9 cellular contexts compared by ENCODE assay signal in the genomic region with DNA sequence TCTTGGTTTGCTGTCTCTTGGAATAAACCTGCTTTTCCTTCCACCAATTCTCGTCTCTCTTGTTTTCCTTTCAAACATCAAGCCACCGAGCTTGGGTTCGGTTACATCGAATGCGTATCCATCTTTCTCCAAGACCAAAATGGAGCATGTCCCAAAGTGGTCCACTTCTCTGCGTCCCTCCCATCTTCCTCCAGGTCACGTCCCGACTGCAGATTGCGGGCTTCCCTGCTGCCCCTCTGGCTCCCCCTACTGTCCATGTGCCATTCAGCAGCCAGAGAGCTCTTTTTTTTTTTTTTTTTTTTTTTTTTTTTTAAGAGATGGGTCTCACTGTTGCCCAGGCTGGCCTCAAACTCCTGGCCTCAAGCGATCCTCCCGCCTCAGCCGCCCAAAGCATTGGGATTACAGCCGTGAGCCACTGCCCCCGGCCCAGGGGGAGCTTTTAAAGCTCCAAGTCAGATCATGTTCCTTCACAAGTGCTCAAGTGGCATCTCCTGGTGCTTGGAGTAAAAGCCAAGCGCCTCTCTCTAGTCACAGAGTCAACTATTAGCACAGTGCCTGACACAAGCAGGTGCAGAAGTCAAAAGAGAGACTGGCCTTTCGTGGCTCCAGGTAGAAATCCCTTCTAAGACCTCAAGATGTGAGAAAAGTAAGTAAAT. TPM values are rescaled to one million over a fixed set of nuclear protein-coding genes. Genes with fewer than 3 reads are reported as not detected.
DNase-seq lines count a peak whose midpoint lies in the region; ATAC-seq, FAIRE-seq and TF ChIP-seq lines count a peak whose summit lies in the region.
"Had no signal": no experiment of that assay in that cellular context is flagged by ENCODE, and none has a peak within 500 bp of the region (broad histone marks: within the 10 kb centered on the region; RNA-seq: fewer than 3 reads in every experiment).

No MANE protein-coding gene starts in this region.

- BruUV-seq in Calu3 (replicated peaks; lab: Mats Ljungman, UMichigan), result no TSS peak

- H3K27me3 Mint-ChIP-seq in Calu3 (ENCODE audit: unreplicated experiment), result peaks cover 60% of the 10 kb centered on the region

- no peak overlapping the region for H3K27ac Mint-ChIP-seq in Calu3 (ENCODE audit: unreplicated experiment)

- DNase-seq in Calu3 (peak; percentile 72), HTR-8/SVneo (ENCODE audit: insufficient read length, low spot score) (peak; percentile 89), SK-N-DZ (ENCODE audit: low spot score) (peak; percentile 66), head of caudate nucleus (peak; percentile 11 to 87 (median 70)), retinal pigment epithelial cell (ENCODE audit: low read depth) (no peak), cerebellar nuclear complex (lab: John Stamatoyannopoulos, UW) (no peak)
- peak; percentile 66 for DNase-seq in activated naive CD4-positive, alpha-beta T cell treated with Interleukin-2 at 50 U/mL for 16 hours

- no peak for ATAC-seq in HG03354 (IDR thresholded peaks at IDR 0.05; ENCODE audit: poor library complexity, severe bottlenecking, unreplicated experiment)

- H3K4me3 ChIP-seq in retinal pigment epithelial cell (ENCODE audit: low read length), result no peak overlapping the region

- peak; percentile 63 for FAIRE-seq in HTR-8/SVneo (lab: Jason Lieb, UNC)
- FAIRE-seq: colon had no signal

- no peak overlapping the region for H3K4me3 Mint-ChIP-seq in Calu3 (ENCODE audit: low read depth, unreplicated experiment)

- intact Hi-C loops in Calu3 (cut with micrococcal nuclease; ENCODE audit: unreplicated experiment), result no loop called here
- intact Hi-C loops in head of caudate nucleus (cut with DNase I), result no loop called here

- H3K36me3 Mint-ChIP-seq in Calu3 (ENCODE audit: insufficient read depth, unreplicated experiment), result no peaks in the 10 kb centered on the region

- no peaks in the 10 kb centered on the region for H3K9me3 Mint-ChIP-seq in Calu3 (ENCODE audit: low read depth, unreplicated experiment)

- TF ChIP-seq CTCF in Calu3 (IDR thresholded peaks at IDR 0.05; ENCODE audit: unreplicated experiment), result peak; percentile 61
- TF ChIP-seq CTCF in retinal pigment epithelial cell (conservative IDR thresholded peaks at IDR 0.05; ENCODE audit: low read depth, low read length), result peak; percentile 91

- H3K4me1 Mint-ChIP-seq in Calu3 (ENCODE audit: low read depth, unreplicated experiment), result no peaks in the 10 kb centered on the region

- CTCF ChIA-PET in Calu3 (lab: Charles Lee), result interaction anchor here (0.7 to 1.1 kb wide), 3 partner anchors 9 to 69 kb away, joined by 3 to 4 read pairs (median 3); no protein-coding TSS in a partner anchor

RNA-seq across cellular contexts. Expression of a gene that starts 10.0 kb away (rescaled TPM):
- 0.26 and 0.49 TPM in 2 replicates for total RNA-seq in Calu3 (2022)
- not detected in 2 replicates for polyA plus RNA-seq in SK-N-DZ (2014; cell fraction: cytosol; rRNA removed)
- not detected in 2 replicates for polyA plus RNA-seq in SK-N-DZ (2014; cell fraction: nucleus; rRNA removed)

RNA-seq across cellular contexts. Expression of a gene that starts 13.0 kb away (rescaled TPM):
- total RNA-seq in Calu3 (2022), result not detected in 2 replicates
- not detected in 2 replicates for polyA plus RNA-seq in SK-N-DZ (2014; cell fraction: cytosol; rRNA removed)
- not detected in 2 replicates for polyA plus RNA-seq in SK-N-DZ (2014; cell fraction: nucleus; rRNA removed)

Comparison
In these comparisons a context has a peak if more than half of its experiments do, and no peak if none do; other contexts are left out.
1. DNase-seq: peak in Calu3 (single experiment), HTR-8/SVneo (single experiment), SK-N-DZ (single experiment), activated naive CD4-positive, alpha-beta T cell treated with Interleukin-2 at 50 U/mL for 16 hours (single experiment) and head of caudate nucleus (42 of 42); none in retinal pigment epithelial cell (single experiment) and cerebellar nuclear complex (0 of 2).